16 cellular contexts compared by ENCODE assay signal in the genomic region with DNA sequence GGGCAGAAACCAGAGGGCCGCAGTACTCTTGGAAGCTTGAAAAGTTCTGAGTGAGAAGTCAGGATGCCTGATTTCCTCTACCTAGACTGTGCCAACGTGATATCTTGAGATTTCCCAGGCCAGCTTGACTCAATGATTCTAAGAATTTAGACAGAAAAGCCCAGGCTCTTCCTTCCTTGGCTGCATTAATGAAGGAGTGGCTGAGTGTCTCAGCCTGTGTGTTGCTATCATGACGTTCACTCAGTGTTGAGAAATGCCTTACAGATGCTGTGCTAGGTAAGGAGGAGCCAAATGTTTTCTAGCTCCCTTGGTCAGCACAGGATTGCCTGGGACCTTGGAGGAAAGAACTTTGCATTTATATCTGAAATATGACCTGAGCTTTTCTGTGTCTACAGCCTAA.
A peak's percentile ranks its signal among the peaks of the same experiment; 100 is the strongest.
DNase-seq lines count a peak whose midpoint lies in the region; ATAC-seq and TF ChIP-seq lines count a peak whose summit lies in the region.
"Had no signal": no experiment of that assay in that cellular context is flagged by ENCODE, and none has a peak within 500 bp of the region (broad histone marks: within the 10 kb centered on the region; RNA-seq: fewer than 3 reads in every experiment).

No MANE protein-coding gene starts in this region.

- intact Hi-C loops in Right ventricle myocardium inferior (cut with DNase I) (no loop called here), cardiac septum (cut with DNase I) (no loop called here), heart left ventricle (cut with DNase I) (no loop called here), transverse colon (cut with DNase I; ENCODE audit: low total_unique reads) (no loop called here)

- H4K8ac ChIP-seq in trophoblast cell (ENCODE audit: low read depth, low read length): peak overlapping the region; percentile 22

- no peak overlapping the region for H3K4me2 ChIP-seq in trophoblast cell (ENCODE audit: low read length)
- H3K4me2 ChIP-seq: KMS-11 had no signal

- no peak for TF ChIP-seq EP300 in transverse colon (IDR thresholded peaks at IDR 0.05; ENCODE audit: low read depth)

- peak overlapping the region in 7 of 12 donors; percentile 10 to 51 (median 33) for H3K27ac ChIP-seq in heart left ventricle
- H3K27ac ChIP-seq in trophoblast cell (ENCODE audit: low read depth, low read length): peak overlapping the region; percentile 25
- peak overlapping the region in 2 of 4 donors; percentile 25 to 40 for H3K27ac ChIP-seq in transverse colon
- H3K27ac ChIP-seq: KMS-11 had no signal

- 24 to 36% (median 26%) methylated on average over 3 of the region's 3 CpGs for WGBS in heart left ventricle, 4 donors
- WGBS in trophoblast cell (ENCODE audit: extremely low coverage, insufficient coverage, insufficient read length): no CpG with 5 or more reads among the region's 3 CpGs
- WGBS in transverse colon (ENCODE audit: low coverage in 1 of 2), 2 donors: 51 to 71% methylated on average over 2 to 3 of the region's 3 CpGs

- H3K18ac ChIP-seq in trophoblast cell (ENCODE audit: low read length): no peak overlapping the region

- H3K4me1 ChIP-seq in heart left ventricle (peaks cover 0 to 19% (median 5%) of the 10 kb centered on the region in 12 donors), trophoblast cell (ENCODE audit: control insufficient read depth in 1 of 2, insufficient read depth in 2 of 2, low read length in 2 of 2) (peaks cover 2 to 9% of the 10 kb centered on the region in 2 experiments), transverse colon (peaks cover 0 to 5% (median 0%) of the 10 kb centered on the region in 4 donors)
- H3K4me1 ChIP-seq: Caco-2 had no signal

- peaks cover 3% of the 10 kb centered on the region for H3K79me2 ChIP-seq in trophoblast cell (ENCODE audit: control insufficient read depth, insufficient read depth, low read length, poor library complexity)

- peak overlapping the region; percentile 27 for H2BK12ac ChIP-seq in trophoblast cell (ENCODE audit: low read length)

- H2BK5ac ChIP-seq in trophoblast cell (ENCODE audit: low read depth, low read length, poor library complexity): peak overlapping the region; percentile 21

- DNase-seq in Right ventricle myocardium inferior (ENCODE audit: missing footprints): no peak
- no peak for DNase-seq in cardiac septum (ENCODE audit: low spot score)
- DNase-seq in heart left ventricle: peak in 2 of 5 donors; percentile 10 to 21
- DNase-seq in trophoblast cell: peak in 1 of 2 donors; percentile 23
- no peak for DNase-seq in HuH-7.5 (ENCODE audit: low spot score)
- no peak for DNase-seq in globus pallidus (ENCODE audit: low spot score)
- DNase-seq in activated effector memory CD4-positive, alpha-beta T cell treated with Interleukin-2 at 50 U/mL for 16 hours: no peak
- no peak for DNase-seq in transverse colon
- DNase-seq: activated CD4-positive, CD25-positive, alpha-beta regulatory T cell; activated naive CD4-positive, alpha-beta T cell treated with anti-CD3 and anti-CD28 coated beads, Interleukin-2, amount 50 U/mL, for 16 hours; Caco-2; GOT3; NCI-H510A; stimulated activated CD4-positive, alpha-beta T cell treated with anti-CD3 and anti-CD28 coated beads, Interleukin-2, amount 100 ng/mL, for 24 hours; T-helper 1 cell had no signal

- TF ChIP-seq CTCF in heart left ventricle (IDR thresholded peaks at IDR 0.05): no peak
- TF ChIP-seq CTCF in transverse colon (IDR thresholded peaks at IDR 0.05): no peak

- no peak overlapping the region for H3K9ac ChIP-seq in trophoblast cell (ENCODE audit: low read length)
- H3K9ac ChIP-seq: KMS-11 had no signal

- peak overlapping the region; percentile 85 for H2BK120ac ChIP-seq in trophoblast cell (ENCODE audit: insufficient read depth, low read length, poor library complexity)

- H3K79me1 ChIP-seq in trophoblast cell (ENCODE audit: low read length): peaks cover 23% of the 10 kb centered on the region

- no peak overlapping the region for H3K4ac ChIP-seq in trophoblast cell (ENCODE audit: low read depth, low read length)

- H3K9me3 ChIP-seq in heart left ventricle (peaks cover 0 to 19% (median 0%) of the 10 kb centered on the region in 12 donors), trophoblast cell (ENCODE audit: insufficient read depth, low read depth, low read length) (no peaks in the 10 kb centered on the region), transverse colon (no peaks in the 10 kb centered on the region)
- H3K9me3 ChIP-seq: Caco-2 had no signal

- no peak overlapping the region for H3K14ac ChIP-seq in trophoblast cell (ENCODE audit: low read length)

- no peak overlapping the region for H2AFZ ChIP-seq in trophoblast cell (ENCODE audit: insufficient read depth, low read length, poor library complexity)

- no peak overlapping the region for H2AK5ac ChIP-seq in trophoblast cell (ENCODE audit: low read length)

- H3K27me3 ChIP-seq in heart left ventricle (no peaks in the 10 kb centered on the region), trophoblast cell (ENCODE audit: insufficient read depth, low read length) (no peaks in the 10 kb centered on the region), transverse colon (no peaks in the 10 kb centered on the region)

- no peak overlapping the region for H3K23ac ChIP-seq in trophoblast cell (ENCODE audit: low read length)

- ATAC-seq in Right ventricle myocardium inferior (peak; percentile 95), heart left ventricle (peak; percentile 26 to 95 (median 88))

- H4K12ac ChIP-seq in trophoblast cell (ENCODE audit: low read depth, low read length): no peak overlapping the region

- in situ Hi-C loops in transverse colon (cut with MboI; ENCODE audit: low pct_ligation_motif_present in 1 of 4, low pct_unique_long_range_greater_than_20kb in 1 of 4, low sequenced_read_pairs in 3 of 4): no loop called here

- peak overlapping the region; percentile 22 for H4K91ac ChIP-seq in trophoblast cell (ENCODE audit: low read depth, low read length)

- H3K36me3 ChIP-seq in heart left ventricle (no peaks in the 10 kb centered on the region), trophoblast cell (ENCODE audit: control insufficient read depth in 1 of 2, insufficient read depth in 2 of 2, low read length in 2 of 2) (no peaks in the 10 kb centered on the region), transverse colon (no peaks in the 10 kb centered on the region)

- TF ChIP-seq POLR2A in heart left ventricle (IDR thresholded peaks at IDR 0.05): no peak
- TF ChIP-seq POLR2A in transverse colon (IDR thresholded peaks at IDR 0.05): no peak

- no peak overlapping the region for H3K4me3 ChIP-seq in heart left ventricle
- H3K4me3 ChIP-seq in trophoblast cell (ENCODE audit: low read depth, low read length): no peak overlapping the region
- H3K4me3 ChIP-seq in transverse colon: no peak overlapping the region
